ENCODE assay signal across 11 cellular contexts in genomic region chr19:4896372-4896771, GRCh38. TPM values are rescaled to one million over a fixed set of nuclear protein-coding genes. Genes with fewer than 3 reads are reported as not detected.
DNase-seq lines count a peak whose midpoint lies in the region; ATAC-seq and TF ChIP-seq lines count a peak whose summit lies in the region.
"Had no signal": no experiment of that assay in that cellular context is flagged by ENCODE, and none has a peak within 500 bp of the region (broad histone marks: within the 10 kb centered on the region; RNA-seq: fewer than 3 reads in every experiment).

No MANE protein-coding gene starts in this region.

- no peak overlapping the region for H3K4me2 ChIP-seq in hepatocyte

- intact Hi-C loops in gastrocnemius medialis (cut with DNase I; ENCODE audit: low total_unique reads) = loop anchor here (2.0 kb wide), 1 partner anchor 18 kb away; no protein-coding TSS in a partner anchor

- no peaks in the 10 kb centered on the region for H3K9me2 ChIP-seq in hepatocyte (replicated peaks; ENCODE audit: insufficient read depth)

- H3K27me3 ChIP-seq in gastrocnemius medialis = no peaks in the 10 kb centered on the region
- no peaks in the 10 kb centered on the region for H3K27me3 ChIP-seq in hepatocyte

- H3K9me3 ChIP-seq in gastrocnemius medialis (no peaks in the 10 kb centered on the region), hepatocyte (ENCODE audit: low read depth) (no peaks in the 10 kb centered on the region)

- H3K36me3 ChIP-seq in gastrocnemius medialis = no peaks in the 10 kb centered on the region
- H3K36me3 ChIP-seq in hepatocyte (replicated peaks; ENCODE audit: insufficient read depth, low read depth) = no peaks in the 10 kb centered on the region

- H3K4me3 ChIP-seq in choroid plexus epithelial cell (ENCODE audit: low read depth, low read length) (no peak overlapping the region), gastrocnemius medialis (no peak overlapping the region), hepatocyte (no peak overlapping the region)

- no peaks in the 10 kb centered on the region for H4K20me1 ChIP-seq in hepatocyte (ENCODE audit: insufficient read depth, poor library complexity, severe bottlenecking)

- peak; percentile 48 to 67 for ATAC-seq in gastrocnemius medialis

- DNase-seq in SKM-1 treated with dmso at 0.1 percent for 144 hours (lab: John Stamatoyannopoulos, UW; ENCODE audit: unreplicated experiment) (peak; percentile 53), SKM-1 (lab: John Stamatoyannopoulos, UW; ENCODE audit: unreplicated experiment) (no peak), MV-4-11 (lab: John Stamatoyannopoulos, UW) (peak; percentile 33), choroid plexus epithelial cell (ENCODE audit: low read depth) (peak; percentile 48), gastrocnemius medialis (peak in 1 of 2 donors; percentile 86), CD1c-positive myeloid dendritic cell (ENCODE audit: extremely low spot score) (no peak), mucosa of gallbladder (ENCODE audit: low spot score) (no peak), hepatocyte (ENCODE audit: low spot score) (no peak)
- DNase-seq: 8988T; activated naive CD4-positive, alpha-beta T cell; trophoblast cell had no signal

- peak overlapping the region; percentile 69 to 79 (median 72) for H3K27ac ChIP-seq in gastrocnemius medialis
- no peak overlapping the region for H3K27ac ChIP-seq in hepatocyte

- TF ChIP-seq POLR2A in gastrocnemius medialis (IDR thresholded peaks at IDR 0.05) = no peak

- TF ChIP-seq CTCF in choroid plexus epithelial cell (conservative IDR thresholded peaks at IDR 0.05; ENCODE audit: low read depth, low read length) (no peak), gastrocnemius medialis (IDR thresholded peaks at IDR 0.05 in 4 of 5, conservative IDR thresholded peaks at IDR 0.05 in 1 of 5) (no peak), hepatocyte (IDR thresholded peaks at IDR 0.05; ENCODE audit: poor library complexity) (no peak)

- H2AFZ ChIP-seq in hepatocyte = no peak overlapping the region

- H3K79me2 ChIP-seq in hepatocyte = no peaks in the 10 kb centered on the region

- H3K4me1 ChIP-seq in gastrocnemius medialis = peaks cover 6 to 9% of the 10 kb centered on the region in 2 donors
- H3K4me1 ChIP-seq in hepatocyte (ENCODE audit: insufficient read depth) = no peaks in the 10 kb centered on the region

- in situ Hi-C loops in gastrocnemius medialis (cut with MboI; ENCODE audit: low sequenced_read_pairs in 4 of 4) = no loop called here

- 64% methylated on average over 3 of the region's 3 CpGs for WGBS in hepatocyte (ENCODE audit: low lambda C conversion rate, missing lambda C conversion rate)

RNA-seq across cellular contexts. Expression of gene ARRDC5, which starts 6.3 kb away (rescaled TPM):
- total RNA-seq in gastrocnemius medialis (not detected), mucosa of gallbladder (0.52 TPM), hepatocyte (not detected in 2 replicates)
- 0.12 TPM in 1 of 2 replicates, not detected in the other for polyA plus RNA-seq in hepatocyte

RNA-seq across cellular contexts. Expression of gene UHRF1, which starts 12.9 kb away (rescaled TPM):
- under 1 TPM in 3 of 4 donors, not detected in 1; 0.12 to 0.72 (median 0.69) TPM for total RNA-seq in gastrocnemius medialis
- total RNA-seq in mucosa of gallbladder = 4.5 TPM
- 5.1 and 9.9 TPM in 2 replicates for total RNA-seq in hepatocyte
- polyA plus RNA-seq in hepatocyte = 11.5 and 13.6 TPM in 2 replicates

RNA-seq across cellular contexts. Expression of gene PLIN3, which starts 28.9 kb away (rescaled TPM):
- total RNA-seq in gastrocnemius medialis = 100 to 1,000 TPM in 2 of 4 donors, 10 to 100 TPM in 2; 53.9 to 193 (median 92.5) TPM
- total RNA-seq in mucosa of gallbladder = 60.2 TPM
- 97.8 and 108 TPM in 2 replicates for total RNA-seq in hepatocyte
- 118 and 121 TPM in 2 replicates for polyA plus RNA-seq in hepatocyte

Comparison
In these comparisons a context has a peak if more than half of its experiments do, and no peak if none do; other contexts are left out.
1. DNase-seq: peak in SKM-1 treated with dmso at 0.1 percent for 144 hours (single experiment), MV-4-11 (single experiment) and choroid plexus epithelial cell (single experiment); none in SKM-1 (single experiment), CD1c-positive myeloid dendritic cell (single experiment), mucosa of gallbladder (single experiment) and hepatocyte (single experiment).